8 cellular contexts compared by ENCODE assay signal in the genomic region with DNA sequence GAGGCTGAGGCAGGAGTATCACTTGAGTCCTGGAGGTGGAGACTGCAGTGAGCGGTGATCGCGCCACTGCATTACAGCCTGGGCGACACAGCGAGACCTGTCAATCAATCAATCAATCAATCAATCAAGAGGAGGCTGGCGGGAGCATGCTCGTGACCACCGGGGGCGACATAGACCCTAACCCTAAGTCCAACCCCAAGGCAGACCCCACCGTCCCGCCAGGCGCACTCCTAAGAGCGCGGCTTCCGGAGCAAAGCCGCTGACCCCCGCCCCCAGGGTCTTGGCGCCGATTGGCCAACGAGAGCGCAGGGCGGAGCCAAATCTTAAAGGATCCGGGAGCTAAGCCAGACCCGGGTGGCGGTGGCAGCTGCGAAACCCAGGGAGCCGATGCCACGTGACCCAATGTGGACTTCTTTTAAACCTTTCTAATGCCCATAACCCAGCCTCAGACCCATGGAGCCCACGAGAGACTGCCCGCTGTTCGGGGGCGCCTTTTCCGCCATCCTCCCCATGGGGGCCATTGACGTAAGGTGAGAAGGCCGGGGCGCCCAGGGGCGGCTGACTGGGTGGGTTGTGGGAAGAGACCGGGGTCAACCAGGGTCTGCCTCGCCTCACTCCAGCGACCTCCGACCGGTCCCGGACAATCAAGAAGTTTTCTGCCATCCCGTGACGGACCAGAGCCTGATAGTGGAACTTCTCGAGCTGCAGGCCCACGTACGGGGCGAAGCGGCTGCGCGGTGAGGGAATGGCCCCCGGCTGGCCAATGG. TPM values are rescaled to one million over a fixed set of nuclear protein-coding genes. Genes with fewer than 3 reads are reported as not detected.
DNase-seq lines count a peak whose midpoint lies in the region; ATAC-seq and TF ChIP-seq lines count a peak whose summit lies in the region.

A gene with protein sequence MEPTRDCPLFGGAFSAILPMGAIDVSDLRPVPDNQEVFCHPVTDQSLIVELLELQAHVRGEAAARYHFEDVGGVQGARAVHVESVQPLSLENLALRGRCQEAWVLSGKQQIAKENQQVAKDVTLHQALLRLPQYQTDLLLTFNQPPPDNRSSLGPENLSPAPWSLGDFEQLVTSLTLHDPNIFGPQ (plus strand): TSS at position 335 of the 767 bp plus-strand sequence. CDS start 119 bp downstream, at position 454.

- peak within 1 kb of the TSS; percentile 93 for H4K8ac ChIP-seq in trophoblast cell (ENCODE audit: low read depth, low read length)

- peak within 1 kb of the TSS; percentile 49 for H2AK5ac ChIP-seq in trophoblast cell (ENCODE audit: low read length)

- peak within 1 kb of the TSS; percentile 94 for H2AFZ ChIP-seq in trophoblast cell (ENCODE audit: insufficient read depth, low read length, poor library complexity)

- no peak within 1 kb of the TSS for H3K27ac ChIP-seq in trophoblast cell (ENCODE audit: low read depth, low read length)
- H3K27ac ChIP-seq in tibial artery, result peak within 1 kb of the TSS; percentile 84 to 96

- no CpG with 5 or more reads among the region's 53 CpGs for WGBS in trophoblast cell (ENCODE audit: extremely low coverage, insufficient coverage, insufficient read length)

- H3K4me1 ChIP-seq in trophoblast cell (ENCODE audit: control insufficient read depth in 1 of 2, insufficient read depth in 2 of 2, low read length in 2 of 2) (peaks cover 7 to 8% of the 10 kb centered on the region in 2 experiments), tibial artery (peaks cover 0 to 20% (median 11%) of the 10 kb centered on the region in 4 donors)

- H3K4ac ChIP-seq in trophoblast cell (ENCODE audit: low read depth, low read length), result peak within 1 kb of the TSS; percentile 50

- POLR2A ChIA-PET in HEK293T (lab: Yijun Ruan, JAX), result interaction anchor here (0.6 to 1.9 kb wide), 12 partner anchors 16 to 827 kb away, joined by 3 to 11 read pairs (median 4); a partner anchor contains a TSS

- peaks cover 6% of the 10 kb centered on the region for H3K9me3 ChIP-seq in trophoblast cell (ENCODE audit: insufficient read depth, low read depth, low read length)
- no peaks in the 10 kb centered on the region for H3K9me3 ChIP-seq in tibial artery

- intact Hi-C loops in Right ventricle myocardium superior (cut with DNase I), result no loop called here
- intact Hi-C loops in tibial artery (cut with DNase I; ENCODE audit: low total_unique reads), result no loop called here

- no peaks in the 10 kb centered on the region for H3K27me3 Mint-ChIP-seq in activated naive CD8-positive, alpha-beta T cell treated with anti-CD3 and anti-CD28 coated beads, Interleukin-2, amount 50 U/mL, for 24 hours

- peak within 1 kb of the TSS; percentile 45 for H2BK120ac ChIP-seq in trophoblast cell (ENCODE audit: insufficient read depth, low read length, poor library complexity)

- peaks cover 8% of the 10 kb centered on the region for H3K79me1 ChIP-seq in trophoblast cell (ENCODE audit: low read length)

- H3K4me3 ChIP-seq in trophoblast cell (ENCODE audit: low read depth, low read length) (peak within 1 kb of the TSS; percentile 75), tibial artery (peak within 1 kb of the TSS; percentile 60 to 78)

- no peaks in the 10 kb centered on the region for H3K9me3 Mint-ChIP-seq in activated naive CD8-positive, alpha-beta T cell treated with anti-CD3 and anti-CD28 coated beads, Interleukin-2, amount 50 U/mL, for 24 hours

- H3K23ac ChIP-seq in trophoblast cell (ENCODE audit: low read length), result no peak within 1 kb of the TSS

- no peak within 1 kb of the TSS for H2BK12ac ChIP-seq in trophoblast cell (ENCODE audit: low read length)

- peak within 1 kb of the TSS; percentile 92 for H3K18ac ChIP-seq in trophoblast cell (ENCODE audit: low read length)

- peaks cover 5% of the 10 kb centered on the region for H3K79me2 ChIP-seq in trophoblast cell (ENCODE audit: control insufficient read depth, insufficient read depth, low read length, poor library complexity)

- peaks cover 26% of the 10 kb centered on the region for H3K4me1 Mint-ChIP-seq in activated naive CD8-positive, alpha-beta T cell treated with anti-CD3 and anti-CD28 coated beads, Interleukin-2, amount 50 U/mL, for 24 hours

- no peaks in the 10 kb centered on the region for H3K27me3 ChIP-seq in trophoblast cell (ENCODE audit: insufficient read depth, low read length)
- no peaks in the 10 kb centered on the region for H3K27me3 ChIP-seq in tibial artery

- peak within 1 kb of the TSS; percentile 74 for H2BK5ac ChIP-seq in trophoblast cell (ENCODE audit: low read depth, low read length, poor library complexity)

- peak within 1 kb of the TSS; percentile 73 for H3K9ac ChIP-seq in trophoblast cell (ENCODE audit: low read length)

- no peaks in the 10 kb centered on the region for H3K36me3 ChIP-seq in trophoblast cell (ENCODE audit: control insufficient read depth in 1 of 2, insufficient read depth in 2 of 2, low read length in 2 of 2)
- H3K36me3 ChIP-seq in tibial artery, result no peaks in the 10 kb centered on the region

- H3K4me3 Mint-ChIP-seq in activated naive CD8-positive, alpha-beta T cell treated with anti-CD3 and anti-CD28 coated beads, Interleukin-2, amount 50 U/mL, for 24 hours, result peak within 1 kb of the TSS; percentile 93

- peak within 1 kb of the TSS; percentile 93 for H3K27ac Mint-ChIP-seq in activated naive CD8-positive, alpha-beta T cell treated with anti-CD3 and anti-CD28 coated beads, Interleukin-2, amount 50 U/mL, for 24 hours

- CTCF ChIA-PET in HEK293T (lab: Yijun Ruan, JAX), result interaction anchor here (1.3 kb wide), 1 partner anchor 13 kb away, joined by 4 read pairs; no protein-coding TSS in a partner anchor

- peak within 1 kb of the TSS; percentile 84 for H4K91ac ChIP-seq in trophoblast cell (ENCODE audit: low read depth, low read length)

- TF ChIP-seq CTCF in tibial artery (IDR thresholded peaks at IDR 0.05), result no peak

- H3K4me2 ChIP-seq in trophoblast cell (ENCODE audit: low read length), result peak within 1 kb of the TSS; percentile 86

- peak within 1 kb of the TSS; percentile 94 for H4K12ac ChIP-seq in trophoblast cell (ENCODE audit: low read depth, low read length)

- peak within 1 kb of the TSS; percentile 80 for H3K14ac ChIP-seq in trophoblast cell (ENCODE audit: low read length)

- peaks cover 5% of the 10 kb centered on the region for H3K36me3 Mint-ChIP-seq in activated naive CD8-positive, alpha-beta T cell treated with anti-CD3 and anti-CD28 coated beads, Interleukin-2, amount 50 U/mL, for 24 hours (ENCODE audit: low read depth)

- DNase-seq in GF-D8 (lab: John Stamatoyannopoulos, UW) (peak; percentile 26), HEK293T (ENCODE audit: extremely low spot score) (peak; percentile 93), NCI-H1092 (lab: John Stamatoyannopoulos, UW) (peak; percentile 57), SW480 (ENCODE audit: low spot score) (peak; percentile 79), Right ventricle myocardium superior (peak; percentile 94), trophoblast cell (peak; percentile 85 to 91), tibial artery (peak; percentile 88 to 95)
- peak; percentile 89 for DNase-seq in activated naive CD8-positive, alpha-beta T cell treated with anti-CD3 and anti-CD28 coated beads, Interleukin-2, amount 50 U/mL, for 24 hours

- peak; percentile 89 for ATAC-seq in activated naive CD8-positive, alpha-beta T cell treated with anti-CD3 and anti-CD28 coated beads, Interleukin-2, amount 50 U/mL, for 24 hours
- ATAC-seq in Right ventricle myocardium superior (ENCODE audit: poor library complexity), result peak; percentile 97

TF ChIP-seq in HEK293T, 16 proteins besides CTCF, POLR2A, EP300 and RAD21:
- TF ChIP-seq LEF1 (IDR thresholded peaks at IDR 0.05; ENCODE audit: borderline replicate concordance) (no peak), L3MBTL2 (conservative IDR thresholded peaks at IDR 0.05) (peak; percentile 55), ELF4 (IDR thresholded peaks at IDR 0.05) (peak; percentile 16; the same call in 1 of the 2 replicates), FOXM1 (IDR thresholded peaks at IDR 0.05; ENCODE audit: borderline replicate concordance) (no peak)
- TF ChIP-seq, protein P1, sequence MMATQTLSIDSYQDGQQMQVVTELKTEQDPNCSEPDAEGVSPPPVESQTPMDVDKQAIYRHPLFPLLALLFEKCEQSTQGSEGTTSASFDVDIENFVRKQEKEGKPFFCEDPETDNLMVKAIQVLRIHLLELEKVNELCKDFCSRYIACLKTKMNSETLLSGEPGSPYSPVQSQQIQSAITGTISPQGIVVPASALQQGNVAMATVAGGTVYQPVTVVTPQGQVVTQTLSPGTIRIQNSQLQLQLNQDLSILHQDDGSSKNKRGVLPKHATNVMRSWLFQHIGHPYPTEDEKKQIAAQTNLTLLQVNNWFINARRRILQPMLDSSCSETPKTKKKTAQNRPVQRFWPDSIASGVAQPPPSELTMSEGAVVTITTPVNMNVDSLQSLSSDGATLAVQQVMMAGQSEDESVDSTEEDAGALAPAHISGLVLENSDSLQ (IDR thresholded peaks at IDR 0.05), result peak; percentile 98

RNA-seq across cellular contexts. Expression of the gene that starts here (rescaled TPM):
- 23.2 TPM for total RNA-seq in Right ventricle myocardium superior
- 32.6 and 35.6 TPM in 2 replicates for polyA plus RNA-seq in trophoblast cell (2013)

Comparison
In these comparisons a context has a peak if more than half of its experiments do, and no peak if none do; other contexts are left out.
1. DNase-seq: peak in every context shown above with its lines; median percentile 94 in Right ventricle myocardium superior; 93 in HEK293T; 92 in tibial artery; 89 in activated naive CD8-positive, alpha-beta T cell treated with anti-CD3 and anti-CD28 coated beads, Interleukin-2, amount 50 U/mL, for 24 hours; 88 in trophoblast cell; 79 in SW480; 57 in NCI-H1092; 26 in GF-D8.